In the genomic region with DNA sequence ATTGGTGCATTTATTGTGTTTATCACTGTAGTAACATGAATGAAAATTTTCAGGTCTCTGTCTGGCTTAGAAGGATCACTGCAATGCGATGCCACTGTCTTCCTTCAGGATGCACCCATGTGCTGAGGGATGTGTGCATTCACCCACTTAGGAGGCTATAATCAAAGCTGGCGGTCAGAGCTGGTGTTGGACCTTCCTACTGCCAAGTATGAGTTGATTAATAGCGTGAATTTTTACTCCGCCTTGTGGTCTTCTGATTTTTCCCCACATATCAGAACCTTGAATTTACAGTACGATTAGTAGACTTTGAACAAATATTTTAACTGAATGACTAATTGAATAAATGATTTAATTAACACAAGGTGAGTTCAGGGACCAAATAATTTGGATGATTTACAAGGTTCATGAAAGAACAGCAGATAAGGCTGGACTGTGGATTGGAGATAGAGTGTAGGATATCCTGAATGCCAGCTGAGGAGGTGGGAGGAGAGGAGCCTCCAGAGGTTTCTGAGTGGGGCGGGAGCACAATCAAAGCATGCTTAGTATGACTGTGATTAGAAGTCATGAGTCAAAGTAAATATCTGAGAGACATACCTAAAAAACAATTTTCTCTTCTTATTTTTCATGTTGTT, we compare ENCODE assay signal across 14 cellular contexts. TPM values are rescaled to one million over a fixed set of nuclear protein-coding genes. Genes with fewer than 3 reads are reported as not detected.
"Had no signal": no experiment of that assay in that cellular context is flagged by ENCODE, and none has a peak within 500 bp of the region (broad histone marks: within the 10 kb centered on the region; RNA-seq: fewer than 3 reads in every experiment).

No MANE protein-coding gene starts in this region.

- H3K4me1 ChIP-seq: thyroid gland had no signal

- H3K4me2 ChIP-seq: hepatocyte had no signal

- H3K4me1 Mint-ChIP-seq: activated CD4-positive, alpha-beta T cell treated with anti-CD3 and anti-CD28 coated beads for 36 hours; activated CD8-positive, alpha-beta memory T cell treated with anti-CD3 and anti-CD28 coated beads, Interleukin-2, amount 10 ng/mL, durations not matched to agents 7 days and 5 days; stimulated activated effector memory CD8-positive, alpha-beta T cell treated with anti-CD3 and anti-CD28 coated beads, Interleukin-12 subunit alpha, Interleukin-12 subunit beta, amount 100 ng/mL, for 72 hours had no signal

- DNase-seq: activated CD4-positive, alpha-beta memory T cell treated with anti-CD3 and anti-CD28 coated beads for 36 hours; activated CD4-positive, alpha-beta T cell treated with anti-CD3 and anti-CD28 coated beads for 36 hours; activated CD8-positive, alpha-beta memory T cell treated with anti-CD3 and anti-CD28 coated beads, Interleukin-2, amount 10 ng/mL, durations not matched to agents 7 days and 5 days; activated naive CD4-positive, alpha-beta T cell treated with anti-CD3 and anti-CD28 coated beads, Interleukin-2, amount 50 U/mL, for 16 hours; activated T-cell treated with anti-CD3 and anti-CD28 coated beads, Interleukin-2, amount 50 U/mL, for 24 hours; T-helper 1 cell; thyroid gland had no signal

- H3K4me3 ChIP-seq: esophagus muscularis mucosa, hepatocyte, thyroid gland had no signal

- H3K9ac ChIP-seq: parathyroid adenoma had no signal

- H3K27ac Mint-ChIP-seq: activated CD4-positive, alpha-beta memory T cell treated with anti-CD3 and anti-CD28 coated beads for 36 hours; activated CD4-positive, alpha-beta T cell treated with anti-CD3 and anti-CD28 coated beads for 36 hours; activated CD8-positive, alpha-beta memory T cell treated with anti-CD3 and anti-CD28 coated beads, Interleukin-2, amount 10 ng/mL, durations not matched to agents 7 days and 5 days; activated T-cell treated with anti-CD3 and anti-CD28 coated beads, Interleukin-2, amount 50 U/mL, for 24 hours; stimulated activated effector memory CD8-positive, alpha-beta T cell treated with anti-CD3 and anti-CD28 coated beads, Interleukin-12 subunit alpha, Interleukin-12 subunit beta, amount 100 ng/mL, for 72 hours had no signal

- H3K27me3 ChIP-seq: esophagus muscularis mucosa, hepatocyte, thyroid gland had no signal

- H3K9me3 ChIP-seq: esophagus muscularis mucosa, thyroid gland had no signal

- H3K36me3 ChIP-seq: esophagus muscularis mucosa, thyroid gland had no signal

- H3K36me3 Mint-ChIP-seq: activated CD4-positive, alpha-beta memory T cell treated with anti-CD3 and anti-CD28 coated beads for 36 hours; activated CD8-positive, alpha-beta memory T cell treated with anti-CD3 and anti-CD28 coated beads, Interleukin-2, amount 10 ng/mL, durations not matched to agents 7 days and 5 days; stimulated activated effector memory CD8-positive, alpha-beta T cell treated with anti-CD3 and anti-CD28 coated beads, Interleukin-12 subunit alpha, Interleukin-12 subunit beta, amount 100 ng/mL, for 72 hours had no signal

- FAIRE-seq: colon, keratinocyte had no signal

- H2AFZ ChIP-seq: hepatocyte, parathyroid adenoma had no signal

- ATAC-seq: activated CD4-positive, alpha-beta T cell treated with anti-CD3 and anti-CD28 coated beads for 36 hours; activated CD8-positive, alpha-beta memory T cell treated with anti-CD3 and anti-CD28 coated beads, Interleukin-2, amount 10 ng/mL, durations not matched to agents 7 days and 5 days; stimulated activated effector memory CD8-positive, alpha-beta T cell treated with anti-CD3 and anti-CD28 coated beads, Interleukin-12 subunit alpha, Interleukin-12 subunit beta, amount 100 ng/mL, for 72 hours had no signal

- H3K27ac ChIP-seq: esophagus muscularis mucosa, hepatocyte, parathyroid adenoma, thyroid gland had no signal

- H3K9me3 Mint-ChIP-seq: activated T-cell treated with anti-CD3 and anti-CD28 coated beads, Interleukin-2, amount 50 U/mL, for 24 hours; neural crest cell; stimulated activated effector memory CD8-positive, alpha-beta T cell treated with anti-CD3 and anti-CD28 coated beads, Interleukin-12 subunit alpha, Interleukin-12 subunit beta, amount 100 ng/mL, for 72 hours had no signal

- H3K4me3 Mint-ChIP-seq: activated CD4-positive, alpha-beta memory T cell treated with anti-CD3 and anti-CD28 coated beads for 36 hours; activated CD4-positive, alpha-beta T cell treated with anti-CD3 and anti-CD28 coated beads for 36 hours; activated CD8-positive, alpha-beta memory T cell treated with anti-CD3 and anti-CD28 coated beads, Interleukin-2, amount 10 ng/mL, durations not matched to agents 7 days and 5 days; activated T-cell treated with anti-CD3 and anti-CD28 coated beads, Interleukin-2, amount 50 U/mL, for 24 hours; neural crest cell; stimulated activated effector memory CD8-positive, alpha-beta T cell treated with anti-CD3 and anti-CD28 coated beads, Interleukin-12 subunit alpha, Interleukin-12 subunit beta, amount 100 ng/mL, for 72 hours had no signal

RNA-seq across cellular contexts. Expression of a gene that starts 50.1 kb away (rescaled TPM):
- total RNA-seq: activated CD4-positive, alpha-beta memory T cell treated with anti-CD3 and anti-CD28 coated beads for 36 hours; activated CD4-positive, alpha-beta T cell treated with anti-CD3 and anti-CD28 coated beads for 36 hours; activated CD8-positive, alpha-beta memory T cell treated with anti-CD3 and anti-CD28 coated beads, Interleukin-2, amount 10 ng/mL, durations not matched to agents 7 days and 5 days had no signal
- polyA plus RNA-seq: keratinocyte had no signal
